25 cellular contexts compared by ENCODE assay signal in genomic region chrX:11934089-11934488, GRCh38.
A peak's percentile ranks its signal among the peaks of the same experiment; 100 is the strongest.
DNase-seq lines count a peak whose midpoint lies in the region; ATAC-seq, FAIRE-seq and TF ChIP-seq lines count a peak whose summit lies in the region.
"Had no signal": no experiment of that assay in that cellular context is flagged by ENCODE, and none has a peak within 500 bp of the region (broad histone marks: within the 10 kb centered on the region; RNA-seq: fewer than 3 reads in every experiment).

No MANE protein-coding gene starts in this region.

- DNase-seq in GM12892 (ENCODE audit: insufficient read length) (no peak), astrocyte (ENCODE audit: low read depth) (no peak), left lung (no peak), trophoblast cell (no peak), GM23248 (no peak), pancreas (no peak)
- DNase-seq in effector memory CD8-positive, alpha-beta T cell, result no peak
- DNase-seq: 8988T; ACHN; BE2C; C1 segment of cervical spinal cord; CD4-positive, alpha-beta memory T cell; CD4-positive, CD25-positive, alpha-beta regulatory T cell; CD8-positive, alpha-beta memory T cell; COR-L47; DMS 273 treated with DMSO at 0.1 percent for 48 hours; DMS153; DMS79; DND-41; GF-D8 had no signal

- FAIRE-seq in GM12892 (lab: Jason Lieb, UNC) (peak; percentile 58), astrocyte (lab: Jason Lieb, UNC) (peak; percentile 41), pancreas (lab: Jason Lieb, UNC) (no peak)
- FAIRE-seq: A204.1, G401.6, GM12891 had no signal

- H3K27me3 Mint-ChIP-seq in astrocyte (ENCODE audit: low read depth, unreplicated experiment), result no peaks in the 10 kb centered on the region
- no peaks in the 10 kb centered on the region for H3K27me3 Mint-ChIP-seq in effector memory CD8-positive, alpha-beta T cell
- H3K27me3 Mint-ChIP-seq: CD4-positive, CD25-positive, alpha-beta regulatory T cell; CD8-positive, alpha-beta memory T cell had no signal

- H3K4me3 ChIP-seq in astrocyte (ENCODE audit: insufficient read depth, low read depth, low read length) (no peak overlapping the region), left lung (no peak overlapping the region), trophoblast cell (ENCODE audit: low read depth, low read length) (no peak overlapping the region), GM23248 (no peak overlapping the region), pancreas (no peak overlapping the region)
- H3K4me3 ChIP-seq: BLaER1 had no signal

- H3K4me3 Mint-ChIP-seq in astrocyte (ENCODE audit: unreplicated experiment), result no peak overlapping the region
- H3K4me3 Mint-ChIP-seq in effector memory CD8-positive, alpha-beta T cell, result no peak overlapping the region
- H3K4me3 Mint-ChIP-seq: CD14-positive monocyte; CD4-positive, alpha-beta memory T cell; CD4-positive, CD25-positive, alpha-beta regulatory T cell; CD8-positive, alpha-beta memory T cell had no signal

- in situ Hi-C loops in GM23248 (cut with MboI), result no loop called here

- no peak for TF ChIP-seq POLR2A in GM12892 (IDR thresholded peaks at IDR 0.05; ENCODE audit: low read depth, low read length)

- no peaks in the 10 kb centered on the region for H3K36me3 Mint-ChIP-seq in astrocyte (ENCODE audit: low read depth, unreplicated experiment)
- H3K36me3 Mint-ChIP-seq in effector memory CD8-positive, alpha-beta T cell (ENCODE audit: insufficient read depth), result no peaks in the 10 kb centered on the region
- H3K36me3 Mint-ChIP-seq: CD14-positive monocyte; CD4-positive, alpha-beta memory T cell; CD4-positive, CD25-positive, alpha-beta regulatory T cell; CD8-positive, alpha-beta memory T cell had no signal

- H2AK5ac ChIP-seq in trophoblast cell (ENCODE audit: low read length), result no peak overlapping the region

- H3K36me3 ChIP-seq in astrocyte (ENCODE audit: insufficient read depth, low read length) (no peaks in the 10 kb centered on the region), left lung (no peaks in the 10 kb centered on the region), trophoblast cell (ENCODE audit: control insufficient read depth in 1 of 2, insufficient read depth in 2 of 2, low read length in 2 of 2) (no peaks in the 10 kb centered on the region), GM23248 (ENCODE audit: low read depth) (no peaks in the 10 kb centered on the region), pancreas (no peaks in the 10 kb centered on the region)
- H3K36me3 ChIP-seq: BE2C, BLaER1 had no signal

- intact Hi-C loops in left lung (cut with DNase I) (no loop called here), pancreas (cut with DNase I) (no loop called here)

- TF ChIP-seq CTCF in astrocyte (IDR thresholded peaks at IDR 0.05; ENCODE audit: insufficient read depth, low read depth, low read length) (no peak), left lung (IDR thresholded peaks at IDR 0.05) (no peak), pancreas (IDR thresholded peaks at IDR 0.05) (no peak)

- H4K8ac ChIP-seq in trophoblast cell (ENCODE audit: low read depth, low read length), result no peak overlapping the region

- H3K27ac ChIP-seq in astrocyte (ENCODE audit: low read depth, low read length) (no peak overlapping the region), left lung (no peak overlapping the region), trophoblast cell (ENCODE audit: low read depth, low read length) (no peak overlapping the region), GM23248 (no peak overlapping the region), pancreas (no peak overlapping the region)
- H3K27ac ChIP-seq: BLaER1 had no signal

- H3K4me2 ChIP-seq in astrocyte (ENCODE audit: low read length) (no peak overlapping the region), trophoblast cell (ENCODE audit: low read length) (no peak overlapping the region), GM23248 (ENCODE audit: unreplicated experiment) (no peak overlapping the region)
- H3K4me2 ChIP-seq: BLaER1 had no signal

- H3K79me1 ChIP-seq in trophoblast cell (ENCODE audit: low read length), result no peaks in the 10 kb centered on the region

- H3K27me3 ChIP-seq in astrocyte (ENCODE audit: insufficient read depth, low read length), result no peaks in the 10 kb centered on the region
- no peaks in the 10 kb centered on the region for H3K27me3 ChIP-seq in left lung
- no peaks in the 10 kb centered on the region for H3K27me3 ChIP-seq in trophoblast cell (ENCODE audit: insufficient read depth, low read length)
- H3K27me3 ChIP-seq in GM23248 (replicated peaks; ENCODE audit: insufficient read depth), result no peaks in the 10 kb centered on the region
- peaks cover 0 to 5% (median 0%) of the 10 kb centered on the region in 4 donors for H3K27me3 ChIP-seq in pancreas
- H3K27me3 ChIP-seq: BE2C had no signal

- H3K79me2 ChIP-seq in astrocyte (ENCODE audit: insufficient read depth, low read length) (no peaks in the 10 kb centered on the region), trophoblast cell (ENCODE audit: control insufficient read depth, insufficient read depth, low read length, poor library complexity) (no peaks in the 10 kb centered on the region), GM23248 (ENCODE audit: insufficient read depth) (no peaks in the 10 kb centered on the region)

- no CpG with 5 or more reads among the region's 1 CpG for WGBS in trophoblast cell (ENCODE audit: extremely low coverage, insufficient coverage, insufficient read length)
- 12 to 14% methylated on average over 1 of the region's 1 CpG for WGBS in GM23248 (ENCODE audit: low coverage in 1 of 2, low lambda C conversion rate in 2 of 2, missing lambda C conversion rate in 2 of 2), 2 experiments
- WGBS in pancreas, 2 donors, result 54 to 56% methylated on average over 1 of the region's 1 CpG

- H3K4me1 Mint-ChIP-seq in astrocyte (ENCODE audit: low read depth, unreplicated experiment), result peaks cover 2% of the 10 kb centered on the region
- H3K4me1 Mint-ChIP-seq in effector memory CD8-positive, alpha-beta T cell (ENCODE audit: low read depth in 2 of 2), result no peaks in the 10 kb centered on the region
- H3K4me1 Mint-ChIP-seq: CD14-positive monocyte; CD4-positive, alpha-beta memory T cell; CD8-positive, alpha-beta memory T cell had no signal

- no peaks in the 10 kb centered on the region for H3K9me2 ChIP-seq in GM23248 (ENCODE audit: insufficient read depth)

- H3K4me1 ChIP-seq in astrocyte (ENCODE audit: insufficient read depth, low read length), result no peaks in the 10 kb centered on the region
- H3K4me1 ChIP-seq in left lung, result no peaks in the 10 kb centered on the region
- no peaks in the 10 kb centered on the region for H3K4me1 ChIP-seq in trophoblast cell (ENCODE audit: control insufficient read depth in 1 of 2, insufficient read depth in 2 of 2, low read length in 2 of 2)
- H3K4me1 ChIP-seq in GM23248 (ENCODE audit: insufficient read depth), result no peaks in the 10 kb centered on the region
- H3K4me1 ChIP-seq in pancreas, result no peaks in the 10 kb centered on the region
- H3K4me1 ChIP-seq: BE2C had no signal

- H2AFZ ChIP-seq in astrocyte (ENCODE audit: low read depth, low read length) (no peak overlapping the region), trophoblast cell (ENCODE audit: insufficient read depth, low read length, poor library complexity) (no peak overlapping the region), GM23248 (no peak overlapping the region)

- no peak overlapping the region for H3K14ac ChIP-seq in trophoblast cell (ENCODE audit: low read length)

- H2BK120ac ChIP-seq in trophoblast cell (ENCODE audit: insufficient read depth, low read length, poor library complexity), result no peak overlapping the region

- peak overlapping the region; percentile 37 for H4K91ac ChIP-seq in trophoblast cell (ENCODE audit: low read depth, low read length)

- H3F3A ChIP-seq in GM23248 (ENCODE audit: insufficient read depth), result no peaks in the 10 kb centered on the region

- no peak overlapping the region for H4K12ac ChIP-seq in trophoblast cell (ENCODE audit: low read depth, low read length)

- no peak overlapping the region for H3K9ac ChIP-seq in astrocyte (ENCODE audit: low read length)
- no peak overlapping the region for H3K9ac ChIP-seq in trophoblast cell (ENCODE audit: low read length)
- no peak overlapping the region for H3K9ac ChIP-seq in GM23248
- H3K9ac ChIP-seq: BLaER1 had no signal

- no peak overlapping the region for H3K27ac Mint-ChIP-seq in astrocyte (ENCODE audit: unreplicated experiment)
- no peak overlapping the region for H3K27ac Mint-ChIP-seq in effector memory CD8-positive, alpha-beta T cell
- H3K27ac Mint-ChIP-seq: CD14-positive monocyte; CD4-positive, CD25-positive, alpha-beta regulatory T cell; CD8-positive, alpha-beta memory T cell had no signal

- H3K9me3 Mint-ChIP-seq in astrocyte (ENCODE audit: unreplicated experiment), result peaks cover 3% of the 10 kb centered on the region
- H3K9me3 Mint-ChIP-seq in effector memory CD8-positive, alpha-beta T cell, result no peaks in the 10 kb centered on the region
- H3K9me3 Mint-ChIP-seq: CD8-positive, alpha-beta memory T cell had no signal

- no peak overlapping the region for H3K4ac ChIP-seq in trophoblast cell (ENCODE audit: low read depth, low read length)

- H2BK12ac ChIP-seq in trophoblast cell (ENCODE audit: low read length), result no peak overlapping the region

- peak; percentile 64 for ATAC-seq in left lung
- ATAC-seq in effector memory CD8-positive, alpha-beta T cell (replicated peaks), result no peak
- ATAC-seq in pancreas, result no peak

- no peak overlapping the region for H2BK5ac ChIP-seq in trophoblast cell (ENCODE audit: low read depth, low read length, poor library complexity)

- no peak overlapping the region for H3K23ac ChIP-seq in trophoblast cell (ENCODE audit: low read length)

- no peaks in the 10 kb centered on the region for H3K9me3 ChIP-seq in astrocyte (ENCODE audit: insufficient read depth, low read depth, low read length)
- H3K9me3 ChIP-seq in left lung, result no peaks in the 10 kb centered on the region
- no peaks in the 10 kb centered on the region for H3K9me3 ChIP-seq in trophoblast cell (ENCODE audit: insufficient read depth, low read depth, low read length)
- no peaks in the 10 kb centered on the region for H3K9me3 ChIP-seq in GM23248 (ENCODE audit: low read depth)
- no peaks in the 10 kb centered on the region for H3K9me3 ChIP-seq in pancreas
- H3K9me3 ChIP-seq: BE2C, BLaER1 had no signal

- H3K18ac ChIP-seq in trophoblast cell (ENCODE audit: low read length), result no peak overlapping the region

- H4K20me1 ChIP-seq in astrocyte (ENCODE audit: insufficient read depth, low read length) (no peaks in the 10 kb centered on the region), GM23248 (ENCODE audit: insufficient read depth) (no peaks in the 10 kb centered on the region)
- H4K20me1 ChIP-seq: BLaER1 had no signal
